Comparison of ENCODE assay signal across 20 cellular contexts in the genomic region with DNA sequence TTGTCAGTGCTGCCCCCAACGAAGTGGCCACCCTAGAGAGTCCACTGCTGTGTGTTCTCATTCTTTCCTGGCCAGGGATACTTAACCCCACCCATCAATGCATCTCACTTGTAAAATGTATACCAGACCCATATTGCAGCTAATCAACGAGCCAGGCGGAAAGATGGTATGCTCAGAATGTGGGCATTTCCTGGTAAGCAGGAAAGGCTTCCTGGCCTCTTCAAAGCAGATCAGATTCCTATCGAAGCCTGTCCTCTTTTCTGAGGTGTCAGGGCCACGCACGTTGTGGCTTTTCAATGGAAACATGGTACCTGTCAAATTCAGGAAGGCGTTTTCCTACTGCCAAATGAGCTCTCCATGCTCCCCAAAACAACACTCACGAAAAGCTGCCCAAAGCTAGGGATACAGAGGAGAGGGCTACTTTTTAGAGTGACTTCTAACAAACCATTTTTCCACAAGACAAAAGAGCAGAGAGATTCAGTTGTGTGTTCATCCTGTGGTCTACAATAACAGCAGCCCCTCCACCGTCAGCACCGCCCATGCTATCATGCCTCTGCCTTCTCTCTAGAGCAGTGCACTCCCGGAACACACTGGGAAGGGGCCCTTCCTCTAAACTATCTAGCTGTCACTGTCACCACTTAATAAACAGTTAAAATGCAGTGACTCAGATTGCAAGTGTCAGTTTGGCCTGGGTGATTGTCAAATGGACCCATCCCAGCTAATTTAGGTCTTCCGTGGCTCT.
DNase-seq lines count a peak whose midpoint lies in the region; ATAC-seq and TF ChIP-seq lines count a peak whose summit lies in the region.
"Had no signal": no experiment of that assay in that cellular context is flagged by ENCODE, and none has a peak within 500 bp of the region (broad histone marks: within the 10 kb centered on the region; RNA-seq: fewer than 3 reads in every experiment).

No MANE protein-coding gene starts in this region.

- peak; percentile 46 for DNase-seq in stimulated activated CD4-positive, alpha-beta T cell treated with anti-CD3 and anti-CD28 coated beads, Interleukin-15, amount 100 ng/mL, for 24 hours
- no peak for DNase-seq in stimulated activated CD4-positive, alpha-beta T cell treated with anti-CD3 and anti-CD28 coated beads, Interleukin-1b, Interleukin-23, amount 100 ng/mL, for 48 hours
- DNase-seq in ecto neural progenitor cell (ENCODE audit: low spot score) (no peak), ascending aorta (ENCODE audit: low spot score in 2 of 2) (no peak), NCI-H510A (lab: John Stamatoyannopoulos, UW) (no peak)
- no peak for DNase-seq in activated CD4-positive, CD25-positive, alpha-beta regulatory T cell (lab: John Stamatoyannopoulos, UW)
- DNase-seq: adrenal gland; dermis blood vessel endothelial cell; DMS79 treated with DMSO at 0.1 percent for 48 hours; erythroblast; HCEC 1CT; NCI-H1417 treated with DMSO at 0.1 percent for 48 hours; NCI-H2171; stimulated activated CD4-positive, alpha-beta T cell treated with anti-CD3 and anti-CD28 coated beads, Interleukin-12 subunit alpha, Interleukin-12 subunit beta, amount 100 ng/mL, for 4 hours; thyroid gland had no signal

- H3K36me3 ChIP-seq in mesodermal cell (ENCODE audit: control insufficient read depth, insufficient read depth, low read length): no peaks in the 10 kb centered on the region
- no peaks in the 10 kb centered on the region for H3K36me3 ChIP-seq in ascending aorta
- H3K36me3 ChIP-seq: adrenal gland, neutrophil, thyroid gland had no signal

- H3K27ac ChIP-seq in mesodermal cell (ENCODE audit: low read depth, low read length, severe bottlenecking) (peak overlapping the region; percentile 41), ascending aorta (no peak overlapping the region)
- H3K27ac ChIP-seq: adrenal gland, neutrophil, thyroid gland had no signal

- H3K4me3 Mint-ChIP-seq in activated T-helper 17 cell treated with anti-CD3 and anti-CD28 coated beads, Interleukin-2, amount 50 U/mL, for 72 hours: peak overlapping the region; percentile 66
- H3K4me3 Mint-ChIP-seq: memory B cell had no signal

- no peaks in the 10 kb centered on the region for H3K9me3 Mint-ChIP-seq in activated T-helper 17 cell treated with anti-CD3 and anti-CD28 coated beads, Interleukin-2, amount 50 U/mL, for 72 hours
- H3K9me3 Mint-ChIP-seq: memory B cell had no signal

- intact Hi-C loops in ascending aorta (cut with DNase I): no loop called here

- no peak for ATAC-seq in activated T-helper 17 cell treated with anti-CD3 and anti-CD28 coated beads, Interleukin-2, amount 50 U/mL, for 72 hours (replicated peaks)
- ATAC-seq: Right ventricle myocardium inferior had no signal

- H3K27ac Mint-ChIP-seq in activated T-helper 17 cell treated with anti-CD3 and anti-CD28 coated beads, Interleukin-2, amount 50 U/mL, for 72 hours: peak overlapping the region; percentile 84
- H3K27ac Mint-ChIP-seq: memory B cell had no signal

- H3K4me1 Mint-ChIP-seq in activated T-helper 17 cell treated with anti-CD3 and anti-CD28 coated beads, Interleukin-2, amount 50 U/mL, for 72 hours: peaks cover 34% of the 10 kb centered on the region
- H3K4me1 Mint-ChIP-seq: memory B cell had no signal

- TF ChIP-seq CTCF in ascending aorta (IDR thresholded peaks at IDR 0.05): no peak

- no peaks in the 10 kb centered on the region for H3K27me3 ChIP-seq in ascending aorta
- H3K27me3 ChIP-seq: neutrophil, thyroid gland had no signal

- H3K4me3 ChIP-seq in mesodermal cell (ENCODE audit: extremely low read depth, insufficient read depth, low read length, poor library complexity, severe bottlenecking) (no peak overlapping the region), ascending aorta (no peak overlapping the region)
- H3K4me3 ChIP-seq: adrenal gland, thyroid gland had no signal

- no peaks in the 10 kb centered on the region for H3K27me3 Mint-ChIP-seq in activated T-helper 17 cell treated with anti-CD3 and anti-CD28 coated beads, Interleukin-2, amount 50 U/mL, for 72 hours

- no peaks in the 10 kb centered on the region for H3K36me3 Mint-ChIP-seq in activated T-helper 17 cell treated with anti-CD3 and anti-CD28 coated beads, Interleukin-2, amount 50 U/mL, for 72 hours (ENCODE audit: low read depth)
- H3K36me3 Mint-ChIP-seq: memory B cell had no signal

- peaks cover 7% of the 10 kb centered on the region for H3K4me1 ChIP-seq in mesodermal cell (ENCODE audit: control insufficient read depth, insufficient read depth, low read length, poor library complexity, severe bottlenecking)
- H3K4me1 ChIP-seq in ascending aorta: no peaks in the 10 kb centered on the region
- H3K4me1 ChIP-seq: adrenal gland, thyroid gland had no signal

- H3K9me3 ChIP-seq in mesodermal cell (ENCODE audit: control insufficient read depth, low read length) (no peaks in the 10 kb centered on the region), ascending aorta (no peaks in the 10 kb centered on the region)
- H3K9me3 ChIP-seq: adrenal gland, neutrophil, thyroid gland had no signal

- 78% methylated on average over 9 of the region's 12 CpGs for WGBS in mesodermal cell (ENCODE audit: insufficient coverage in 2 of 2), 2 experiments
